Comparison of ENCODE assay signal across 9 cellular contexts in the genomic region with DNA sequence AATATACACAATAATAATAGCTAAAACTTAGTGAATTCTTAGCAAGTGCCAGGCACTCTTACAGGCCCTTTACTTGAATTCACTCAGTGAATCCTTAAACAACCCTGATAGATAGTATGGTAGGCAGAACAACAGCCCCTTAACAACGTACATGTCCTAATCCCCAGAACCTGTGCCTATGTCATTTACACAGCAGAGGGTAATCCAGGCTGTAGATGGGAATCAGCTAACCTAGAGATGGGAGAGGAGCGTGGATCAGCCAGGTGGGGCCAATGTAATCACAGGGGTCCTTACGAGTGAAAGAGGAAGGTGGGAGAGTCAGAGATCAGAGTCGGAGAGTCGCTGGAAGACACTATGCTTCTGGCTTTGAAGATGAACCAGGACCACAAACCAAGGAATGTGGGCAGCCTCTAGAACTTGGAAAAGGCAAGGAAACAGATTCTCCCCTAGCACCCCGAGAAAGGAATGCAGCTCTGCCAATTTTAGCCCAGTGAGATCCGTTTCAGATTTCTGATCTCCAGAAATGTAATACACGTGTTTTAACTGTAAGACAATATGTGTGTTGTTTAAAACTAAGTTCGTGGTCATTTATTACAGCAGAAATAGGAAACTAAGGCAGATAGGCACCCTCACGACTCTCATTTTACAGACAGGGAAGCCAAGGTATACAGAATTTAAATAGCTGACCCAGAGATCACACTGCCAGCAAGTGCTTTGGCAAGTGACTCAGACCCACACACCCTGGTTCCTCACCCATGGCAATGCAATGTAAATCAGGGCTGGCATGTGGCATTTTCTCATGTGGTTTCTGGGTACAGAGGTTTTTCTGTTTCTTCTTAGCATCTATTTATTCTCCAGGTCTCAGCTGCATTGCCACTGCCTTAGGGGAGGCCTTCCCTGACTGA.
A peak's percentile ranks its signal among the peaks of the same experiment; 100 is the strongest.
DNase-seq lines count a peak whose midpoint lies in the region; ATAC-seq and TF ChIP-seq lines count a peak whose summit lies in the region.
"Had no signal": no experiment of that assay in that cellular context is flagged by ENCODE, and none has a peak within 500 bp of the region (broad histone marks: within the 10 kb centered on the region; RNA-seq: fewer than 3 reads in every experiment).

No MANE protein-coding gene starts in this region.

- no peak overlapping the region for H3K27ac Mint-ChIP-seq in activated T-helper 17 cell treated with anti-CD3 and anti-CD28 coated beads, Interleukin-2, amount 50 U/mL, for 72 hours
- peak overlapping the region in 7 of 9 donors; percentile 1 to 80 (median 69) for H3K27ac Mint-ChIP-seq in naive thymus-derived CD4-positive, alpha-beta T cell
- H3K27ac Mint-ChIP-seq in nephron progenitor cell, result no peak overlapping the region

- CTCF ChIA-PET in naive thymus-derived CD4-positive, alpha-beta T cell (lab: Charles Lee), result interaction anchor here (0.6 kb wide), 1 partner anchor 34 kb away, joined by 3 read pairs; no protein-coding TSS in a partner anchor

- H3K9me3 Mint-ChIP-seq in activated T-helper 17 cell treated with anti-CD3 and anti-CD28 coated beads, Interleukin-2, amount 50 U/mL, for 72 hours, result no peaks in the 10 kb centered on the region
- H3K9me3 Mint-ChIP-seq in naive thymus-derived CD4-positive, alpha-beta T cell, result no peaks in the 10 kb centered on the region
- no peaks in the 10 kb centered on the region for H3K9me3 Mint-ChIP-seq in nephron progenitor cell
- H3K9me3 Mint-ChIP-seq: activated naive CD8-positive, alpha-beta T cell treated with anti-CD3 and anti-CD28 coated beads, Interleukin-2, amount 10 ng/mL, durations not matched to agents 7 days and 5 days had no signal

- intact Hi-C loops in naive thymus-derived CD4-positive, alpha-beta T cell (cut with micrococcal nuclease), result loop anchor here in 1 of 2 donors (1.0 to 2.0 kb wide), 3 partner anchors 7 to 19 kb away; no protein-coding TSS in a partner anchor

- TF ChIP-seq CTCF in nephron progenitor cell (IDR thresholded peaks at IDR 0.05), result no peak

- H3K27me3 ChIP-seq in naive thymus-derived CD4-positive, alpha-beta T cell (ENCODE audit: control insufficient read depth in 2 of 2, insufficient read depth in 2 of 2, low read length in 2 of 2), result no peaks in the 10 kb centered on the region

- H3K27me3 Mint-ChIP-seq in activated T-helper 17 cell treated with anti-CD3 and anti-CD28 coated beads, Interleukin-2, amount 50 U/mL, for 72 hours, result no peaks in the 10 kb centered on the region
- no peaks in the 10 kb centered on the region for H3K27me3 Mint-ChIP-seq in naive thymus-derived CD4-positive, alpha-beta T cell
- peaks cover 9% of the 10 kb centered on the region for H3K27me3 Mint-ChIP-seq in nephron progenitor cell (ENCODE audit: low read depth, poor library complexity)
- H3K27me3 Mint-ChIP-seq: activated naive CD8-positive, alpha-beta T cell treated with anti-CD3 and anti-CD28 coated beads, Interleukin-2, amount 10 ng/mL, durations not matched to agents 7 days and 5 days had no signal

- peak overlapping the region; percentile 27 for H3K4me3 Mint-ChIP-seq in activated T-helper 17 cell treated with anti-CD3 and anti-CD28 coated beads, Interleukin-2, amount 50 U/mL, for 72 hours
- peak overlapping the region in 3 of 10 donors; percentile 19 to 49 (median 40) for H3K4me3 Mint-ChIP-seq in naive thymus-derived CD4-positive, alpha-beta T cell
- H3K4me3 Mint-ChIP-seq in nephron progenitor cell, result no peak overlapping the region
- H3K4me3 Mint-ChIP-seq: activated naive CD8-positive, alpha-beta T cell treated with anti-CD3 and anti-CD28 coated beads, Interleukin-2, amount 10 ng/mL, durations not matched to agents 7 days and 5 days had no signal

- H3K36me3 Mint-ChIP-seq in activated T-helper 17 cell treated with anti-CD3 and anti-CD28 coated beads, Interleukin-2, amount 50 U/mL, for 72 hours (ENCODE audit: low read depth), result peaks cover 26% of the 10 kb centered on the region
- H3K36me3 Mint-ChIP-seq in naive thymus-derived CD4-positive, alpha-beta T cell, result peaks cover 0 to 25% (median 10%) of the 10 kb centered on the region in 5 donors
- no peaks in the 10 kb centered on the region for H3K36me3 Mint-ChIP-seq in nephron progenitor cell (ENCODE audit: low read depth)

- H3K4me1 Mint-ChIP-seq in activated T-helper 17 cell treated with anti-CD3 and anti-CD28 coated beads, Interleukin-2, amount 50 U/mL, for 72 hours, result peaks cover 56% of the 10 kb centered on the region
- H3K4me1 Mint-ChIP-seq in naive thymus-derived CD4-positive, alpha-beta T cell, result peaks cover 55 to 96% (median 93%) of the 10 kb centered on the region in 7 donors
- H3K4me1 Mint-ChIP-seq in nephron progenitor cell, result peaks cover 10% of the 10 kb centered on the region

- H3K9me3 ChIP-seq in naive thymus-derived CD4-positive, alpha-beta T cell (ENCODE audit: control insufficient read depth in 2 of 3, low read length in 3 of 3), result no peaks in the 10 kb centered on the region

- no peaks in the 10 kb centered on the region for H3K36me3 ChIP-seq in naive thymus-derived CD4-positive, alpha-beta T cell (ENCODE audit: control insufficient read depth in 2 of 3, insufficient read depth in 3 of 3, low read length in 3 of 3)

- ATAC-seq in HG02759 (IDR thresholded peaks at IDR 0.05; ENCODE audit: unreplicated experiment) (peak; percentile 58), GM19395 (IDR thresholded peaks at IDR 0.05; ENCODE audit: unreplicated experiment) (no peak)
- peak; percentile 47 for ATAC-seq in activated T-helper 17 cell treated with anti-CD3 and anti-CD28 coated beads, Interleukin-2, amount 50 U/mL, for 72 hours (replicated peaks)
- ATAC-seq in naive thymus-derived CD4-positive, alpha-beta T cell, result peak; percentile 56

- peaks cover 21 to 40% of the 10 kb centered on the region in 2 donors for H3K4me1 ChIP-seq in naive thymus-derived CD4-positive, alpha-beta T cell (ENCODE audit: control insufficient read depth in 2 of 2, insufficient read depth in 2 of 2, low read length in 2 of 2)

- H3K4me3 ChIP-seq in naive thymus-derived CD4-positive, alpha-beta T cell (ENCODE audit: low read length), result no peak overlapping the region

- H3K27ac ChIP-seq in naive thymus-derived CD4-positive, alpha-beta T cell (ENCODE audit: low read depth, low read length), result no peak overlapping the region

- POLR2A ChIA-PET in naive thymus-derived CD4-positive, alpha-beta T cell (lab: Charles Lee), result interaction anchor here (0.8 to 1.1 kb wide), 2 partner anchors 9 to 20 kb away, joined by 3 to 5 read pairs; no protein-coding TSS in a partner anchor

- DNase-seq in EH (ENCODE audit: low read depth) (peak; percentile 45), cerebellar cortex (ENCODE audit: low spot score) (no peak), GDM1 (lab: John Stamatoyannopoulos, UW) (no peak), nephron progenitor cell (no peak)
- DNase-seq in naive thymus-derived CD4-positive, alpha-beta T cell, result no peak
- DNase-seq: activated naive CD8-positive, alpha-beta T cell treated with anti-CD3 and anti-CD28 coated beads, Interleukin-2, amount 10 ng/mL, durations not matched to agents 7 days and 5 days had no signal

Comparison
In these comparisons a context has a peak if more than half of its experiments do, and no peak if none do; other contexts are left out.
1. H3K27ac Mint-ChIP-seq: peak in naive thymus-derived CD4-positive, alpha-beta T cell (7 of 9); none in activated T-helper 17 cell treated with anti-CD3 and anti-CD28 coated beads, Interleukin-2, amount 50 U/mL, for 72 hours (single experiment) and nephron progenitor cell (single experiment).